ENCODE assay signal across 22 cellular contexts in genomic region chr16:65509172-65509571, GRCh38.
"Had no signal": no experiment of that assay in that cellular context is flagged by ENCODE, and none has a peak within 500 bp of the region (broad histone marks: within the 10 kb centered on the region; RNA-seq: fewer than 3 reads in every experiment).

No MANE protein-coding gene starts in this region.

- H3K27me3 ChIP-seq: colonic mucosa, gastroesophageal sphincter, left lung, neutrophil, thyroid gland had no signal

- FAIRE-seq: keratinocyte, TTC549, urothelium cell line had no signal

- ATAC-seq: activated CD8-positive, alpha-beta T cell treated with anti-CD3 and anti-CD28 coated beads for 36 hours; activated naive CD4-positive, alpha-beta T cell treated with anti-CD3 and anti-CD28 coated beads, Interleukin-2, amount 50 U/mL, for 72 hours; gastroesophageal sphincter; left lung; naive thymus-derived CD8-positive, alpha-beta T cell; stimulated activated naive B cell treated with anti-CD40 and anti-IgM and Interleukin-4, amounts not matched to agents 10 μg/mL and 1 μg/mL and 100 μg/mL, for 72 hours; T-helper 17 cell; WTC11 had no signal

- H3K27me3 Mint-ChIP-seq: activated CD8-positive, alpha-beta T cell treated with anti-CD3 and anti-CD28 coated beads for 36 hours; stimulated activated naive B cell treated with anti-CD40 and anti-IgM and Interleukin-4, amounts not matched to agents 10 μg/mL and 1 μg/mL and 100 μg/mL, for 72 hours; T-helper 17 cell had no signal

- H3K27ac Mint-ChIP-seq: activated CD8-positive, alpha-beta T cell treated with anti-CD3 and anti-CD28 coated beads for 36 hours; activated naive CD4-positive, alpha-beta T cell treated with anti-CD3 and anti-CD28 coated beads, Interleukin-2, amount 50 U/mL, for 72 hours; memory B cell; naive thymus-derived CD8-positive, alpha-beta T cell; stimulated activated naive B cell treated with anti-CD40 and anti-IgM and Interleukin-4, amounts not matched to agents 10 μg/mL and 1 μg/mL and 100 μg/mL, for 72 hours; T-helper 17 cell; WTC11 had no signal

- DNase-seq: activated CD4-positive, alpha-beta T cell treated with anti-CD3 and anti-CD28 coated beads for 4 hours; activated CD8-positive, alpha-beta T cell treated with anti-CD3 and anti-CD28 coated beads for 36 hours; activated effector memory CD4-positive, alpha-beta T cell treated with anti-CD3 and anti-CD28 coated beads, Interleukin-2, amount 50 U/mL, for 16 hours; activated T-cell treated with anti-CD3 and anti-CD28 coated beads, Interleukin-2, amount 50 U/mL, for 48 hours; amniotic stem cell; central memory CD4-positive, alpha-beta T cell; colonic mucosa; left lung; naive thymus-derived CD8-positive, alpha-beta T cell; stimulated activated CD4-positive, alpha-beta T cell treated with anti-CD3 and anti-CD28 coated beads, Interleukin-15, amount 100 ng/mL, for 24 hours; stimulated activated CD4-positive, alpha-beta T cell treated with anti-CD3 and anti-CD28 coated beads, Interleukin-4, amount 100 ng/mL, for 1 hour; stimulated activated naive B cell treated with anti-CD40 and anti-IgM and Interleukin-4, amounts not matched to agents 10 μg/mL and 1 μg/mL and 100 μg/mL, for 72 hours; T-helper 17 cell; thyroid gland had no signal

- H3K36me3 Mint-ChIP-seq: activated naive CD4-positive, alpha-beta T cell treated with anti-CD3 and anti-CD28 coated beads, Interleukin-2, amount 50 U/mL, for 72 hours; memory B cell; stimulated activated naive B cell treated with anti-CD40 and anti-IgM and Interleukin-4, amounts not matched to agents 10 μg/mL and 1 μg/mL and 100 μg/mL, for 72 hours; WTC11 had no signal

- H3K4me3 Mint-ChIP-seq: activated CD8-positive, alpha-beta T cell treated with anti-CD3 and anti-CD28 coated beads for 36 hours; memory B cell; naive thymus-derived CD8-positive, alpha-beta T cell; stimulated activated naive B cell treated with anti-CD40 and anti-IgM and Interleukin-4, amounts not matched to agents 10 μg/mL and 1 μg/mL and 100 μg/mL, for 72 hours; T-helper 17 cell; WTC11 had no signal

- H3K4me1 Mint-ChIP-seq: memory B cell; naive thymus-derived CD8-positive, alpha-beta T cell; stimulated activated naive B cell treated with anti-CD40 and anti-IgM and Interleukin-4, amounts not matched to agents 10 μg/mL and 1 μg/mL and 100 μg/mL, for 72 hours; T-helper 17 cell had no signal

- H3K36me3 ChIP-seq: colonic mucosa, gastroesophageal sphincter, left lung, neutrophil, thyroid gland had no signal

- H3K4me3 ChIP-seq: colonic mucosa, gastroesophageal sphincter, left lung, thyroid gland had no signal
